11 cellular contexts compared by ENCODE assay signal in genomic region chr4:134663742-134664141, GRCh38.
"Had no signal": no experiment of that assay in that cellular context is flagged by ENCODE, and none has a peak within 500 bp of the region (broad histone marks: within the 10 kb centered on the region; RNA-seq: fewer than 3 reads in every experiment).

No MANE protein-coding gene starts in this region.

- H2AFZ ChIP-seq: GM23248, GM23338 had no signal

- H3K4me1 ChIP-seq: HAP-1 had no signal

- H3K4me2 ChIP-seq: GM23338 had no signal

- H3K36me3 ChIP-seq: HAP-1 had no signal

- DNase-seq: GM23248, GOT3, H7, H9, HCEC 1CT, HFFc6 had no signal

- H3K9me3 ChIP-seq: HAP-1 had no signal

- ATAC-seq: GM23338, HCT116 had no signal

- H3K9ac ChIP-seq: GM23248 had no signal

- H3K27ac ChIP-seq: GM23248 had no signal

- H3K4me3 ChIP-seq: GM23248, GM23338, HAP-1 had no signal

- FAIRE-seq: H1, H54 had no signal
